18 cellular contexts compared by ENCODE assay signal in the genomic region with DNA sequence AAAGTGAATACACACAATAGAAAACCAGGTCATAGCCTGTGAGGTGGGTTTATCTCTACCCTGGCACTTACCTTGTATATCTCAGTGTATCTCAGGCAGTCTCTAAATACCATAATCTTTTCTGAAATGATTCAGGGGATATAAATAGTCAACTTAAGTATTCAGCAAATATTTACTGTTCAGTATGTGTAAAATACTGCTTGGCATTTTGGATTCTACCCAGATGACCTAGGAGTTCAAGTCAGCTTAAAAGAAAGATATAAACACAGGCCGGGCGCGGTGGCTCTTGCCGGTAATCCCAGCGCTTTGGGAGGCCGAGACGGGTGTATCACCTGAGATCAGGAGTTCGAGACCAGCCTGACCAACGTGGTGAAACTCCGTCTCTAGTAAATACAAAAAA. TPM values are rescaled to one million over a fixed set of nuclear protein-coding genes. Genes with fewer than 3 reads are reported as not detected.
DNase-seq lines count a peak whose midpoint lies in the region; ATAC-seq and TF ChIP-seq lines count a peak whose summit lies in the region.
"Had no signal": no experiment of that assay in that cellular context is flagged by ENCODE, and none has a peak within 500 bp of the region (broad histone marks: within the 10 kb centered on the region; RNA-seq: fewer than 3 reads in every experiment).

No MANE protein-coding gene starts in this region.

- intact Hi-C loops in left colon (cut with DNase I, micrococcal nuclease), result no loop called here

- ATAC-seq in SK-N-SH treated with all-trans-retinoic acid at 6 μM for 48 hours (peak; percentile 37), left colon (peak; percentile 62), omental fat pad (ENCODE audit: low FRiP score) (no peak)
- ATAC-seq: GM23338, T-cell, WTC11 had no signal

- no peak for TF ChIP-seq POLR2A in tibial nerve (IDR thresholded peaks at IDR 0.05)

- H3K36me3 ChIP-seq in SK-N-SH (replicated peaks in 1 of 2; ENCODE audit: control insufficient read depth in 1 of 2, insufficient read depth in 2 of 2, low read length in 1 of 2), result peaks cover 0 to 2% of the 10 kb centered on the region in 2 experiments
- no peaks in the 10 kb centered on the region for H3K36me3 ChIP-seq in tibial nerve

- WGBS in SK-N-SH (ENCODE audit: low lambda C conversion rate), result 82% methylated on average over 10 of the region's 10 CpGs
- 87 to 89% methylated on average over 10 of the region's 10 CpGs for WGBS in tibial nerve, 2 donors

- no peak overlapping the region for H3K9ac ChIP-seq in SK-N-SH

- H3K27ac ChIP-seq in SK-N-SH (ENCODE audit: low read depth in 2 of 2, low read length in 1 of 2) (no peak overlapping the region), tibial nerve (no peak overlapping the region)

- no peak overlapping the region for H2AFZ ChIP-seq in SK-N-SH (ENCODE audit: low read depth)
- H2AFZ ChIP-seq: GM23338 had no signal

- peaks cover 20% of the 10 kb centered on the region for H3F3A ChIP-seq in SK-N-SH (replicated peaks; ENCODE audit: insufficient read depth)

- H3K27me3 ChIP-seq in SK-N-SH (ENCODE audit: insufficient read depth), result no peaks in the 10 kb centered on the region
- no peaks in the 10 kb centered on the region for H3K27me3 ChIP-seq in tibial nerve

- H3K9me2 ChIP-seq in SK-N-SH, result no peaks in the 10 kb centered on the region

- H3K4me1 ChIP-seq in SK-N-SH (ENCODE audit: control insufficient read depth in 1 of 2, insufficient read depth in 2 of 2, low read depth in 1 of 2, low read length in 1 of 2), result peaks cover 9 to 28% of the 10 kb centered on the region in 2 experiments
- peaks cover 0 to 28% (median 0%) of the 10 kb centered on the region in 4 donors for H3K4me1 ChIP-seq in tibial nerve

- no peak overlapping the region for H3K4me2 ChIP-seq in SK-N-SH
- H3K4me2 ChIP-seq: GM23338 had no signal

- TF ChIP-seq EP300 in SK-N-SH (IDR thresholded peaks at IDR 0.05; ENCODE audit: borderline replicate concordance in 1 of 2, low read depth in 1 of 2, low read length in 1 of 2) (no peak), tibial nerve (IDR thresholded peaks at IDR 0.05) (no peak)

- TF ChIP-seq CTCF in SK-N-SH (IDR thresholded peaks at IDR 0.05) (no peak), omental fat pad (IDR thresholded peaks at IDR 0.05) (no peak), tibial nerve (IDR thresholded peaks at IDR 0.05) (no peak)

- H3K4me3 ChIP-seq in SK-N-SH (ENCODE audit: low read depth in 2 of 2, low read length in 1 of 2) (no peak overlapping the region), tibial nerve (no peak overlapping the region)
- H3K4me3 ChIP-seq: GM23338, psoas muscle had no signal

- no peaks in the 10 kb centered on the region for H3K9me3 ChIP-seq in SK-N-SH
- H3K9me3 ChIP-seq in tibial nerve, result no peaks in the 10 kb centered on the region
- H3K9me3 ChIP-seq: psoas muscle had no signal

- no peak for DNase-seq in SK-N-SH
- DNase-seq in amniotic epithelial cell (ENCODE audit: low read depth), result peak; percentile 87
- peak in 1 of 2 donors; percentile 28 for DNase-seq in left colon
- DNase-seq in omental fat pad (ENCODE audit: low spot score), result no peak
- no peak for DNase-seq in cerebellar cortex (ENCODE audit: low spot score)
- no peak for DNase-seq in tibial nerve (ENCODE audit: low spot score in 2 of 2)
- no peak for DNase-seq in epidermal melanocyte (ENCODE audit: insufficient read length, low spot score)
- DNase-seq: activated effector memory CD4-positive, alpha-beta T cell treated with Interleukin-2 at 50 U/mL for 16 hours; CD4-positive, alpha-beta T cell; left ventricle myocardium superior; naive B cell; NCI-H1694 treated with DMSO at 0.1 percent for 48 hours; NCI-H524 treated with DMSO at 0.1 percent for 48 hours; psoas muscle; T-cell had no signal

- CTCF ChIA-PET in SK-N-SH (lab: Yijun Ruan, JAX), result interaction anchor here (1.2 to 4.1 kb wide), 5 partner anchors 9 to 161 kb away, joined by 3 to 44 read pairs (median 7); no protein-coding TSS in a partner anchor

- no peaks in the 10 kb centered on the region for H3K79me2 ChIP-seq in SK-N-SH (ENCODE audit: insufficient read depth)

- H4K20me1 ChIP-seq in SK-N-SH (ENCODE audit: insufficient read depth), result no peaks in the 10 kb centered on the region

- no peak for TF ChIP-seq RAD21 in SK-N-SH (IDR thresholded peaks at IDR 0.05; ENCODE audit: low read length)

- POLR2A ChIA-PET in SK-N-SH (lab: Yijun Ruan, JAX), result no interaction called here

TF ChIP-seq in SK-N-SH treated with all-trans-retinoic acid at 6 μM for 48 hours, 23 proteins besides CTCF, POLR2A, EP300 and RAD21:
- TF ChIP-seq BACH2 (CRISPR knock-in tag; IDR thresholded peaks at IDR 0.05; ENCODE audit: borderline replicate concordance) (no peak), RARB (CRISPR knock-in tag; IDR thresholded peaks at IDR 0.05) (no peak), ZFP30 (CRISPR knock-in tag; IDR thresholded peaks at IDR 0.05) (no peak), ESRRG (CRISPR knock-in tag; IDR thresholded peaks at IDR 0.05) (no peak), ZNF70 (CRISPR knock-in tag; IDR thresholded peaks at IDR 0.05) (no peak)
- TF ChIP-seq, protein P1, sequence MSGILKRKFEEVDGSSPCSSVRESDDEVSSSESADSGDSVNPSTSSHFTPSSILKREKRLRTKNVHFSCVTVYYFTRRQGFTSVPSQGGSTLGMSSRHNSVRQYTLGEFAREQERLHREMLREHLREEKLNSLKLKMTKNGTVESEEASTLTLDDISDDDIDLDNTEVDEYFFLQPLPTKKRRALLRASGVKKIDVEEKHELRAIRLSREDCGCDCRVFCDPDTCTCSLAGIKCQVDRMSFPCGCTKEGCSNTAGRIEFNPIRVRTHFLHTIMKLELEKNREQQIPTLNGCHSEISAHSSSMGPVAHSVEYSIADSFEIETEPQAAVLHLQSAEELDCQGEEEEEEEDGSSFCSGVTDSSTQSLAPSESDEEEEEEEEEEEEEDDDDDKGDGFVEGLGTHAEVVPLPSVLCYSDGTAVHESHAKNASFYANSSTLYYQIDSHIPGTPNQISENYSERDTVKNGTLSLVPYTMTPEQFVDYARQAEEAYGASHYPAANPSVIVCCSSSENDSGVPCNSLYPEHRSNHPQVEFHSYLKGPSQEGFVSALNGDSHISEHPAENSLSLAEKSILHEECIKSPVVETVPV (CRISPR knock-in tag; IDR thresholded peaks at IDR 0.05), result no peak
- TF ChIP-seq, protein P2, sequence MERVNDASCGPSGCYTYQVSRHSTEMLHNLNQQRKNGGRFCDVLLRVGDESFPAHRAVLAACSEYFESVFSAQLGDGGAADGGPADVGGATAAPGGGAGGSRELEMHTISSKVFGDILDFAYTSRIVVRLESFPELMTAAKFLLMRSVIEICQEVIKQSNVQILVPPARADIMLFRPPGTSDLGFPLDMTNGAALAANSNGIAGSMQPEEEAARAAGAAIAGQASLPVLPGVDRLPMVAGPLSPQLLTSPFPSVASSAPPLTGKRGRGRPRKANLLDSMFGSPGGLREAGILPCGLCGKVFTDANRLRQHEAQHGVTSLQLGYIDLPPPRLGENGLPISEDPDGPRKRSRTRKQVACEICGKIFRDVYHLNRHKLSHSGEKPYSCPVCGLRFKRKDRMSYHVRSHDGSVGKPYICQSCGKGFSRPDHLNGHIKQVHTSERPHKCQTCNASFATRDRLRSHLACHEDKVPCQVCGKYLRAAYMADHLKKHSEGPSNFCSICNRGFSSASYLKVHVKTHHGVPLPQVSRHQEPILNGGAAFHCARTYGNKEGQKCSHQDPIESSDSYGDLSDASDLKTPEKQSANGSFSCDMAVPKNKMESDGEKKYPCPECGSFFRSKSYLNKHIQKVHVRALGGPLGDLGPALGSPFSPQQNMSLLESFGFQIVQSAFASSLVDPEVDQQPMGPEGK (CRISPR knock-in tag; IDR thresholded peaks at IDR 0.05; ENCODE audit: borderline replicate concordance), result no peak

TF ChIP-seq in SK-N-SH, 30 proteins besides CTCF, POLR2A, EP300 and RAD21 (continues in another document):
- TF ChIP-seq FOXM1 (IDR thresholded peaks at IDR 0.05; ENCODE audit: low read depth), result no peak
- no peak for TF ChIP-seq JUND (IDR thresholded peaks at IDR 0.05)
- TF ChIP-seq SMC3 (IDR thresholded peaks at IDR 0.05; ENCODE audit: low read depth, low read length), result no peak
- no peak for TF ChIP-seq MEF2A (IDR thresholded peaks at IDR 0.05; ENCODE audit: borderline replicate concordance, low read depth)
- TF ChIP-seq YY1 (IDR thresholded peaks at IDR 0.05; ENCODE audit: low read depth), result no peak
- TF ChIP-seq, protein P3, sequence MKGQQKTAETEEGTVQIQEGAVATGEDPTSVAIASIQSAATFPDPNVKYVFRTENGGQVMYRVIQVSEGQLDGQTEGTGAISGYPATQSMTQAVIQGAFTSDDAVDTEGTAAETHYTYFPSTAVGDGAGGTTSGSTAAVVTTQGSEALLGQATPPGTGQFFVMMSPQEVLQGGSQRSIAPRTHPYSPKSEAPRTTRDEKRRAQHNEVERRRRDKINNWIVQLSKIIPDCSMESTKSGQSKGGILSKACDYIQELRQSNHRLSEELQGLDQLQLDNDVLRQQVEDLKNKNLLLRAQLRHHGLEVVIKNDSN (IDR thresholded peaks at IDR 0.05; ENCODE audit: borderline replicate concordance, low read depth), result no peak
- no peak for TF ChIP-seq NRF1 (IDR thresholded peaks at IDR 0.05; ENCODE audit: low read depth, low read length)
- TF ChIP-seq ELF1 (IDR thresholded peaks at IDR 0.05), result no peak
- TF ChIP-seq, protein P4, sequence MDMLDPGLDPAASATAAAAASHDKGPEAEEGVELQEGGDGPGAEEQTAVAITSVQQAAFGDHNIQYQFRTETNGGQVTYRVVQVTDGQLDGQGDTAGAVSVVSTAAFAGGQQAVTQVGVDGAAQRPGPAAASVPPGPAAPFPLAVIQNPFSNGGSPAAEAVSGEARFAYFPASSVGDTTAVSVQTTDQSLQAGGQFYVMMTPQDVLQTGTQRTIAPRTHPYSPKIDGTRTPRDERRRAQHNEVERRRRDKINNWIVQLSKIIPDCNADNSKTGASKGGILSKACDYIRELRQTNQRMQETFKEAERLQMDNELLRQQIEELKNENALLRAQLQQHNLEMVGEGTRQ (IDR thresholded peaks at IDR 0.05; ENCODE audit: borderline replicate concordance, low read depth, low read length), result no peak
- TF ChIP-seq, protein P5, sequence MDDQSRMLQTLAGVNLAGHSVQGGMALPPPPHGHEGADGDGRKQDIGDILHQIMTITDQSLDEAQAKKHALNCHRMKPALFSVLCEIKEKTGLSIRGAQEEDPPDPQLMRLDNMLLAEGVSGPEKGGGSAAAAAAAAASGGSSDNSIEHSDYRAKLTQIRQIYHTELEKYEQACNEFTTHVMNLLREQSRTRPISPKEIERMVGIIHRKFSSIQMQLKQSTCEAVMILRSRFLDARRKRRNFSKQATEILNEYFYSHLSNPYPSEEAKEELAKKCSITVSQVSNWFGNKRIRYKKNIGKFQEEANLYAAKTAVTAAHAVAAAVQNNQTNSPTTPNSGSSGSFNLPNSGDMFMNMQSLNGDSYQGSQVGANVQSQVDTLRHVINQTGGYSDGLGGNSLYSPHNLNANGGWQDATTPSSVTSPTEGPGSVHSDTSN (IDR thresholded peaks at IDR 0.05), result no peak
- TF ChIP-seq GATA2 (CRISPR knock-in tag; IDR thresholded peaks at IDR 0.05), result no peak

RNA-seq across cellular contexts. Expression of a gene that starts 23.8 kb away (rescaled TPM):
- polyA plus RNA-seq in SK-N-SH (2012; rRNA removed), result 1.0 and 1.6 TPM in 2 replicates
- polyA plus RNA-seq in SK-N-SH (2012; cell fraction: cytosol; rRNA removed), result 0.75 and 1.0 TPM in 2 replicates
- 2.5 and 4.3 TPM in 2 replicates for polyA plus RNA-seq in SK-N-SH (2012; cell fraction: nucleus; rRNA removed)
- 1 to 10 TPM; 2.3 TPM for total RNA-seq in left colon
- 10 to 100 TPM in 1 of 4 donors, 1 to 10 TPM in 2, under 1 TPM in 1; 0.95 to 15.1 (median 5.1) TPM for total RNA-seq in omental fat pad
- total RNA-seq in tibial nerve, result 1 to 10 TPM in 2 of 4 donors, under 1 TPM in 1, not detected in 1; 0.66 to 4.2 (median 2.3) TPM
